ENCODE assay signal across 8 cellular contexts in genomic region chr10:93074597-93075368, GRCh38. TPM values are rescaled to one million over a fixed set of nuclear protein-coding genes. Genes with fewer than 3 reads are reported as not detected.
A peak's percentile ranks its signal among the peaks of the same experiment; 100 is the strongest.
DNase-seq lines count a peak whose midpoint lies in the region; ATAC-seq lines count a peak whose summit lies in the region.

No MANE protein-coding gene starts in this region.

- POLR2A ChIA-PET in activated CD4-positive, alpha-beta memory T cell treated with anti-CD3 and anti-CD28 coated beads, Interleukin-2, amount 10 ng/mL, durations not matched to agents 7 days and 5 days (lab: Charles Lee), result interaction anchor here (0.9 kb wide), 1 partner anchor 11 kb away, joined by 3 read pairs; no protein-coding TSS in a partner anchor

- no peaks in the 10 kb centered on the region for H3K9me3 Mint-ChIP-seq in activated T-cell treated with anti-CD3 and anti-CD28 coated beads, Interleukin-2, amount 50 U/mL, for 4 hours
- H3K9me3 Mint-ChIP-seq in activated CD4-positive, alpha-beta memory T cell treated with anti-CD3 and anti-CD28 coated beads, Interleukin-2, amount 10 ng/mL, durations not matched to agents 7 days and 5 days, result no peaks in the 10 kb centered on the region

- H3K9me3 ChIP-seq in iPS-18c (ENCODE audit: control insufficient read depth, insufficient read depth, low read length), result peaks cover 3% of the 10 kb centered on the region

- no peak overlapping the region for H3K27ac Mint-ChIP-seq in activated CD4-positive, alpha-beta memory T cell treated with anti-CD3 and anti-CD28 coated beads, Interleukin-2, amount 10 ng/mL, durations not matched to agents 7 days and 5 days

- H3K27me3 Mint-ChIP-seq in activated T-cell treated with anti-CD3 and anti-CD28 coated beads, Interleukin-2, amount 50 U/mL, for 4 hours (ENCODE audit: low read depth), result peaks cover 71% of the 10 kb centered on the region
- peaks cover 86% of the 10 kb centered on the region for H3K27me3 Mint-ChIP-seq in activated CD4-positive, alpha-beta memory T cell treated with anti-CD3 and anti-CD28 coated beads, Interleukin-2, amount 10 ng/mL, durations not matched to agents 7 days and 5 days

- no peak for DNase-seq in activated T-cell treated with anti-CD3 and anti-CD28 coated beads, Interleukin-2, amount 50 U/mL, for 4 hours
- DNase-seq in activated T-cell treated with anti-CD3 and anti-CD28 coated beads, Interleukin-2, amount 50 U/mL, for 1 hour, result no peak
- DNase-seq in activated CD4-positive, alpha-beta memory T cell treated with anti-CD3 and anti-CD28 coated beads, Interleukin-2, amount 10 ng/mL, durations not matched to agents 7 days and 5 days, result no peak
- DNase-seq in stimulated activated CD8-positive, alpha-beta memory T cell treated with anti-CD3 and anti-CD28 coated beads, Interleukin-4, amount 100 ng/mL, for 48 hours, result peak; percentile 38
- DNase-seq in anterior cingulate cortex (lab: John Stamatoyannopoulos, UW) (no peak), NCI-H510A (lab: John Stamatoyannopoulos, UW) (no peak)

- H3K4me1 Mint-ChIP-seq in activated T-cell treated with anti-CD3 and anti-CD28 coated beads, Interleukin-2, amount 50 U/mL, for 4 hours (ENCODE audit: low read depth), result peaks cover 36% of the 10 kb centered on the region
- H3K4me1 Mint-ChIP-seq in activated CD4-positive, alpha-beta memory T cell treated with anti-CD3 and anti-CD28 coated beads, Interleukin-2, amount 10 ng/mL, durations not matched to agents 7 days and 5 days, result peaks cover 34% of the 10 kb centered on the region

- peak overlapping the region; percentile 80 for H3K4me3 ChIP-seq in iPS-18c (ENCODE audit: insufficient read depth, low read depth, low read length)

- CTCF ChIA-PET in activated CD4-positive, alpha-beta memory T cell treated with anti-CD3 and anti-CD28 coated beads, Interleukin-2, amount 10 ng/mL, durations not matched to agents 7 days and 5 days (lab: Charles Lee), result interaction anchor here (1.5 kb wide), 1 partner anchor 12 kb away, joined by 6 read pairs; no protein-coding TSS in a partner anchor

- peak overlapping the region; percentile 61 for H3K4me3 Mint-ChIP-seq in activated T-cell treated with anti-CD3 and anti-CD28 coated beads, Interleukin-2, amount 50 U/mL, for 4 hours
- peak overlapping the region; percentile 62 for H3K4me3 Mint-ChIP-seq in activated CD4-positive, alpha-beta memory T cell treated with anti-CD3 and anti-CD28 coated beads, Interleukin-2, amount 10 ng/mL, durations not matched to agents 7 days and 5 days

- no peak for ATAC-seq in activated T-cell treated with anti-CD3 and anti-CD28 coated beads, Interleukin-2, amount 50 U/mL, for 4 hours
- no peak for ATAC-seq in HG03378 (IDR thresholded peaks at IDR 0.05; ENCODE audit: unreplicated experiment)

- H3K36me3 Mint-ChIP-seq in activated T-cell treated with anti-CD3 and anti-CD28 coated beads, Interleukin-2, amount 50 U/mL, for 4 hours (ENCODE audit: insufficient read depth), result no peaks in the 10 kb centered on the region
- no peaks in the 10 kb centered on the region for H3K36me3 Mint-ChIP-seq in activated CD4-positive, alpha-beta memory T cell treated with anti-CD3 and anti-CD28 coated beads, Interleukin-2, amount 10 ng/mL, durations not matched to agents 7 days and 5 days (ENCODE audit: low read depth)

RNA-seq across cellular contexts. Expression of gene CYP26A1, which starts 1.1 kb away (rescaled TPM):
- not detected for total RNA-seq in activated T-cell treated with anti-CD3 and anti-CD28 coated beads, Interleukin-2, amount 50 U/mL, for 4 hours
- not detected for total RNA-seq in activated CD4-positive, alpha-beta memory T cell treated with anti-CD3 and anti-CD28 coated beads, Interleukin-2, amount 10 ng/mL, durations not matched to agents 7 days and 5 days

RNA-seq across cellular contexts. Expression of gene CYP26C1, which starts 14.2 kb away (rescaled TPM):
- total RNA-seq in activated T-cell treated with anti-CD3 and anti-CD28 coated beads, Interleukin-2, amount 50 U/mL, for 4 hours, result under 1 TPM in 2 of 3 donors, not detected in 1; 0.05 to 0.13 TPM
- not detected for total RNA-seq in activated CD4-positive, alpha-beta memory T cell treated with anti-CD3 and anti-CD28 coated beads, Interleukin-2, amount 10 ng/mL, durations not matched to agents 7 days and 5 days
